1 cellular context compared by ENCODE assay signal in the genomic region with DNA sequence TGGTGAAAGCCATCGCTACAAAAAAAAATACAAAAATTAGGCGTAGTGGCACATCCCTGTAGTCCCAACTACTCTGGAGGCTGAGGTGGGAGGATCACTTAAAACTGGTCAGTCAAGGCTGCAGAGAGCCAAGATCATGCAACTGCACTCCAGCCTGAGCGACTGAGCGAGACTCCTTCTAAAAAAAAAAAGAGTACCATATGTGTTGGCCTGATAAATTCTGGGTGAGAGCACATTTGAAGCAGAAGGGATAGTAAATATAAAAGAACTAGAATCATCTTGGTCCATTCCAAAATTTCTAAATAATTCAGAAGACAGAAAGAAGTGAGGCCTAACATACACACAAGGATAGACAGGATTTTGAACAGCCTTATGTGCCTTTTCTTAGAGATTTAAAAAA.
TF ChIP-seq lines count a peak whose summit lies in the region.

No MANE protein-coding gene starts in this region.

TF ChIP-seq in IMR-90, 13 proteins besides CTCF, POLR2A, EP300 and RAD21 (continued from another document):
- TF ChIP-seq, protein P1, sequence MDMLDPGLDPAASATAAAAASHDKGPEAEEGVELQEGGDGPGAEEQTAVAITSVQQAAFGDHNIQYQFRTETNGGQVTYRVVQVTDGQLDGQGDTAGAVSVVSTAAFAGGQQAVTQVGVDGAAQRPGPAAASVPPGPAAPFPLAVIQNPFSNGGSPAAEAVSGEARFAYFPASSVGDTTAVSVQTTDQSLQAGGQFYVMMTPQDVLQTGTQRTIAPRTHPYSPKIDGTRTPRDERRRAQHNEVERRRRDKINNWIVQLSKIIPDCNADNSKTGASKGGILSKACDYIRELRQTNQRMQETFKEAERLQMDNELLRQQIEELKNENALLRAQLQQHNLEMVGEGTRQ (IDR thresholded peaks at IDR 0.05; ENCODE audit: low read depth, low read length): no peak
- TF ChIP-seq MAFK (IDR thresholded peaks at IDR 0.05; ENCODE audit: low read depth, low read length) (no peak), NFE2L2 (IDR thresholded peaks at IDR 0.05; ENCODE audit: low read depth, low read length) (no peak), BHLHE40 (IDR thresholded peaks at IDR 0.05; ENCODE audit: low read depth, low read length) (no peak)
- TF ChIP-seq, protein P2, sequence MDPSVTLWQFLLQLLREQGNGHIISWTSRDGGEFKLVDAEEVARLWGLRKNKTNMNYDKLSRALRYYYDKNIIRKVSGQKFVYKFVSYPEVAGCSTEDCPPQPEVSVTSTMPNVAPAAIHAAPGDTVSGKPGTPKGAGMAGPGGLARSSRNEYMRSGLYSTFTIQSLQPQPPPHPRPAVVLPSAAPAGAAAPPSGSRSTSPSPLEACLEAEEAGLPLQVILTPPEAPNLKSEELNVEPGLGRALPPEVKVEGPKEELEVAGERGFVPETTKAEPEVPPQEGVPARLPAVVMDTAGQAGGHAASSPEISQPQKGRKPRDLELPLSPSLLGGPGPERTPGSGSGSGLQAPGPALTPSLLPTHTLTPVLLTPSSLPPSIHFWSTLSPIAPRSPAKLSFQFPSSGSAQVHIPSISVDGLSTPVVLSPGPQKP (IDR thresholded peaks at IDR 0.05; ENCODE audit: borderline replicate concordance, low read depth, low read length): no peak
